12 cellular contexts compared by ENCODE assay signal in the genomic region with DNA sequence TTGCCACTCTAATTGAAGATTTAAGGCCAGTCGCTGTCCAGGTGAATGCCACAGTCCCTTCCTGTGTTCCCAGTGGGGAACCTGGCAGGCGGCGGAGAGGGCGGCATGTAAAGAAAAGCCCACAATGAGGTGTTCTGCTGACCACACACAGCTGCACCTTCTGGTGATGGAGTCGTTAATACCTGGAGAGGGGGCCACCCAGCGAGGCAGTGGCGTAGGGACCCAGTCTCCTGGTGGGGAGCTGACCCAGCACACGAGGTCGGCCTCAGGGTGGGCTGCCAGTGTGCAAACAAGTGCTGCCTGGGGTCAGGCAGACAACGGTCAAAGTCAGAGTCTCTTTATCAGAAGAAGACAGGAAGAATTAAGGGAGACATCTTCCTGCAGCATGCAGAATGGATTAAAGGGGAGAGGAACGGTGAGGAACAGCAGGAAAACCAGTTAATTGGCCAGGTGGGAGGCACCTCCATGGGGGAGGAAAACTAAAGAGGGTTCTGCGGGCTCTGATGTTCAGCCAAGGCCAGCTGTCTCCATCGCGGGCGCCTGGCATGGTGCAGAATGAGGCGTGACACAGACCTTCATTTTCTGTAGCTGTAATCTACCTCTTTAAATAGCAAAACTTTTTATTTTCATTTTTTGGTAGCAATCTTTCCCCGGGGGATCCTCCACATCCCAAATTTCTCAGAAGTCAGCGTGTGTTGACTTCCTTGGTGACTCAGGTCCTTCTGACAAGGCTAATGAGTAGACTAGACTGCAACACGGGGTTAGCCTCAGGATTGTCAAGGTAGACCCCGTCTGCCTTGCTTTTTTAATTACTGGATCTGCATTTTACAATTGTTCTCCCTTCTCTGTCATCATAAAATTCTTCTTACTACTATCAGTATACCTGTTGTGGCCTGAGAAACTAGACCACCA.
DNase-seq lines count a peak whose midpoint lies in the region; ATAC-seq, FAIRE-seq and TF ChIP-seq lines count a peak whose summit lies in the region.
"Had no signal": no experiment of that assay in that cellular context is flagged by ENCODE, and none has a peak within 500 bp of the region (broad histone marks: within the 10 kb centered on the region; RNA-seq: fewer than 3 reads in every experiment).

No MANE protein-coding gene starts in this region.

- CTCF ChIA-PET in K562 (lab: Yijun Ruan, JAX; ENCODE audit: low intra/inter-chr PET ratio) (no interaction called here), HepG2 (lab: Yijun Ruan, JAX; ENCODE audit: low intra/inter-chr PET ratio, low total read pairs) (no interaction called here)

- POLR2A ChIA-PET in K562 (lab: Yijun Ruan, JAX): interaction anchor here (0.6 kb wide), 1 partner anchor 225 kb away, joined by 3 read pairs; no protein-coding TSS in a partner anchor
- POLR2A ChIA-PET in HepG2 (lab: Yijun Ruan, JAX): no interaction called here

- TF ChIP-seq EP300 in K562 (IDR thresholded peaks at IDR 0.05; ENCODE audit: low read length): no peak
- TF ChIP-seq EP300 in HepG2 (IDR thresholded peaks at IDR 0.05; ENCODE audit: low read depth in 2 of 2, low read length in 2 of 2): no peak
- TF ChIP-seq EP300 in HepG2 (CRISPR knock-in tag; IDR thresholded peaks at IDR 0.05; ENCODE audit: borderline replicate concordance): no peak

- ATAC-seq in K562: no peak
- ATAC-seq in HepG2: no peak
- no peak for ATAC-seq in GM18519 (IDR thresholded peaks at IDR 0.05; ENCODE audit: low FRiP score, unreplicated experiment)

- TF ChIP-seq RAD21 in K562 (CRISPR knock-in tag; conservative IDR thresholded peaks at IDR 0.05 in 1 of 2, IDR thresholded peaks at IDR 0.05 in 1 of 2): no peak
- TF ChIP-seq RAD21 in HepG2 (CRISPR knock-in tag; IDR thresholded peaks at IDR 0.05): no peak

- no peak for TF ChIP-seq CTCF in K562 (IDR thresholded peaks at IDR 0.05 in 2 of 3, conservative IDR thresholded peaks at IDR 0.05 in 1 of 3; ENCODE audit: insufficient read depth in 2 of 3, low read depth in 1 of 3, low read length in 3 of 3)
- TF ChIP-seq CTCF in HepG2 (CRISPR knock-in tag; IDR thresholded peaks at IDR 0.05): no peak

- H3K4me3 ChIP-seq in BLaER1 treated with 17β-estradiol and CSF1 and Interleukin-3, amounts not matched to agents 10 nM and 100 nM: no peak overlapping the region
- H3K4me3 ChIP-seq in K562 (no peak overlapping the region), HepG2 (replicated peaks in 1 of 3; ENCODE audit: insufficient read depth in 1 of 3, low read depth in 2 of 3, low read length in 3 of 3) (no peak overlapping the region)
- H3K4me3 ChIP-seq: mucosa of descending colon, transverse colon had no signal

- peaks cover 0 to 5% (median 0%) of the 10 kb centered on the region in 11 experiments; a peak in 1 of 22 replicates for H4K20me1 ChIP-seq in BLaER1 treated with 17β-estradiol and CSF1 and Interleukin-3, amounts not matched to agents 10 nM and 100 nM
- H4K20me1 ChIP-seq in K562 (replicated peaks; ENCODE audit: control insufficient read depth, insufficient read depth, low read length): no peaks in the 10 kb centered on the region
- H4K20me1 ChIP-seq in HepG2 (ENCODE audit: insufficient read depth, low read length): no peaks in the 10 kb centered on the region

- H3K9ac ChIP-seq in BLaER1 treated with 17β-estradiol and CSF1 and Interleukin-3, amounts not matched to agents 10 nM and 100 nM: peak overlapping the region in 1 of 11 experiments; percentile 25; a peak in 2 of 22 replicates
- H3K9ac ChIP-seq in K562 (ENCODE audit: insufficient read depth in 1 of 2, low read depth in 2 of 2, low read length in 2 of 2): no peak overlapping the region
- no peak overlapping the region for H3K9ac ChIP-seq in HepG2 (ENCODE audit: insufficient read depth, low read depth, low read length)

- no peak for FAIRE-seq in K562 (lab: Jason Lieb, UNC)
- no peak for FAIRE-seq in HepG2 (lab: Jason Lieb, UNC)

- H3K79me2 ChIP-seq in K562 (ENCODE audit: control insufficient read depth, insufficient read depth, low read length): no peaks in the 10 kb centered on the region
- H3K79me2 ChIP-seq in HepG2 (ENCODE audit: insufficient read depth, low read length): no peaks in the 10 kb centered on the region

- H2AFZ ChIP-seq in K562 (ENCODE audit: low read depth, low read length) (peak overlapping the region; percentile 37; the same call in 1 of the 2 replicates), HepG2 (ENCODE audit: low read length) (no peak overlapping the region)

- in situ Hi-C loops in K562 (cut with MboI): no loop called here
- in situ Hi-C loops in HepG2 (cut with HindIII; ENCODE audit: extremely low pct_ligation_motif_present, low pct_unique_long_range_greater_than_20kb): no loop called here

- H3K27me3 ChIP-seq in BLaER1 treated with 17β-estradiol and CSF1 and Interleukin-3, amounts not matched to agents 10 nM and 100 nM: 0 out of 22 replicates have a peak, but pooled peaks cover 0 to 3% (median 0%) of the 10 kb centered on the region in 11 experiments
- no peaks in the 10 kb centered on the region for H3K27me3 ChIP-seq in K562 (ENCODE audit: control insufficient read depth in 2 of 2, insufficient read depth in 2 of 2, low read length in 2 of 2)
- H3K27me3 ChIP-seq in HepG2 (ENCODE audit: control insufficient read depth in 1 of 2, insufficient read depth in 2 of 2, low read length in 2 of 2): no peaks in the 10 kb centered on the region
- H3K27me3 ChIP-seq: transverse colon had no signal

- BruUV-seq in K562 (replicated peaks; lab: Mats Ljungman, UMichigan) (no TSS peak), HepG2 (replicated peaks; lab: Mats Ljungman, UMichigan) (no TSS peak)

- DNase-seq in LHCN-M2 (ENCODE audit: low read depth) (peak; percentile 42), K562 (ENCODE audit: extremely low read depth in 1 of 4, low spot score in 3 of 4) (peak in 1 of 4 experiments; percentile 29), myocyte (ENCODE audit: low read depth) (peak; percentile 40), NCI-H446 (lab: John Stamatoyannopoulos, UW) (no peak), substantia nigra (lab: John Stamatoyannopoulos, UW) (no peak), HepG2 (ENCODE audit: low spot score) (no peak)
- DNase-seq: activated naive CD4-positive, alpha-beta T cell; DND-41 had no signal

- no peaks in the 10 kb centered on the region for H3K9me3 ChIP-seq in BLaER1 treated with 17β-estradiol and CSF1 and Interleukin-3, amounts not matched to agents 10 nM and 100 nM (replicated peaks in 1 of 11)
- H3K9me3 ChIP-seq in K562 (replicated peaks; ENCODE audit: control insufficient read depth, insufficient read depth, low read depth, low read length): no peaks in the 10 kb centered on the region
- no peaks in the 10 kb centered on the region for H3K9me3 ChIP-seq in HepG2 (ENCODE audit: low read length)
- H3K9me3 ChIP-seq: mucosa of descending colon, transverse colon had no signal

- H3K9me1 ChIP-seq in K562 (ENCODE audit: control insufficient read depth, insufficient read depth, low read length): no peaks in the 10 kb centered on the region

- TF ChIP-seq POLR2A in K562 (conservative IDR thresholded peaks at IDR 0.05) (no peak), HepG2 (IDR thresholded peaks at IDR 0.05; ENCODE audit: insufficient read depth in 1 of 2, low read depth in 2 of 2, low read length in 2 of 2) (no peak)

- H3K4me1 ChIP-seq in BLaER1 treated with 17β-estradiol and CSF1 and Interleukin-3, amounts not matched to agents 10 nM and 100 nM: peaks cover 47 to 74% (median 67%) of the 10 kb centered on the region in 10 experiments
- H3K4me1 ChIP-seq in K562 (replicated peaks in 1 of 2; ENCODE audit: control insufficient read depth in 2 of 2, insufficient read depth in 2 of 2, low read length in 2 of 2) (peaks cover 19 to 28% of the 10 kb centered on the region in 2 experiments), HepG2 (ENCODE audit: insufficient read depth, low read length) (peaks cover 63% of the 10 kb centered on the region)

- 23% methylated on average over 16 of the region's 20 CpGs for WGBS in K562 (ENCODE audit: insufficient coverage, low coverage, missing lambda C conversion rate)
- WGBS in HepG2 (ENCODE audit: low lambda C conversion rate): 76% methylated on average over 20 of the region's 20 CpGs

- H3K36me3 ChIP-seq in BLaER1 treated with 17β-estradiol and CSF1 and Interleukin-3, amounts not matched to agents 10 nM and 100 nM: no peaks in the 10 kb centered on the region
- no peaks in the 10 kb centered on the region for H3K36me3 ChIP-seq in K562 (ENCODE audit: control insufficient read depth, insufficient read depth, low read length)
- H3K36me3 ChIP-seq in HepG2 (replicated peaks in 1 of 2; ENCODE audit: control insufficient read depth in 1 of 2, insufficient read depth in 2 of 2, low read length in 2 of 2): no peaks in the 10 kb centered on the region
- H3K36me3 ChIP-seq: transverse colon had no signal

- peak overlapping the region in 5 of 11 experiments; percentile 6 to 66 (median 25); a peak in 6 of 22 replicates for H3K27ac ChIP-seq in BLaER1 treated with 17β-estradiol and CSF1 and Interleukin-3, amounts not matched to agents 10 nM and 100 nM
- peak overlapping the region; percentile 25; the same call in 1 of the 3 replicates for H3K27ac ChIP-seq in K562 (ENCODE audit: extremely low read depth, low read depth, low read length)
- H3K27ac ChIP-seq in substantia nigra (ENCODE audit: low read depth, low read length, poor library complexity, severe bottlenecking): no peak overlapping the region
- no peak overlapping the region for H3K27ac ChIP-seq in HepG2 (ENCODE audit: extremely low read length, insufficient read depth, low read length)

- peak overlapping the region; percentile 49 to 85 (median 69) for H3K4me2 ChIP-seq in BLaER1 treated with 17β-estradiol and CSF1 and Interleukin-3, amounts not matched to agents 10 nM and 100 nM
- H3K4me2 ChIP-seq in K562 (ENCODE audit: insufficient read depth, low read length) (peak overlapping the region; percentile 14; the same call in 1 of the 2 replicates), HepG2 (ENCODE audit: low read depth, low read length) (no peak overlapping the region)

- intact Hi-C loops in K562 (cut with micrococcal nuclease): no loop called here
- intact Hi-C loops in HepG2 (cut with micrococcal nuclease; ENCODE audit: unreplicated experiment): no loop called here

TF ChIP-seq in K562, 482 proteins besides CTCF, POLR2A, EP300 and RAD21 (continues in another document):
- TF ChIP-seq SRF (CRISPR knock-in tag; IDR thresholded peaks at IDR 0.05): no peak
- TF ChIP-seq, protein P1, sequence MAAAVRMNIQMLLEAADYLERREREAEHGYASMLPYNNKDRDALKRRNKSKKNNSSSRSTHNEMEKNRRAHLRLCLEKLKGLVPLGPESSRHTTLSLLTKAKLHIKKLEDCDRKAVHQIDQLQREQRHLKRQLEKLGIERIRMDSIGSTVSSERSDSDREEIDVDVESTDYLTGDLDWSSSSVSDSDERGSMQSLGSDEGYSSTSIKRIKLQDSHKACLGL (CRISPR knock-in tag; IDR thresholded peaks at IDR 0.05; ENCODE audit: borderline replicate concordance, poor library complexity, severe bottlenecking): no peak

TF ChIP-seq in HepG2, 621 proteins besides CTCF, POLR2A, EP300 and RAD21 (continues in another document):
- TF ChIP-seq RARG (CRISPR knock-in tag; IDR thresholded peaks at IDR 0.05; ENCODE audit: low read depth) (no peak), ZNF598 (CRISPR knock-in tag; IDR thresholded peaks at IDR 0.05; ENCODE audit: borderline replicate concordance) (no peak), ZFP37 (CRISPR knock-in tag; IDR thresholded peaks at IDR 0.05; ENCODE audit: borderline replicate concordance) (no peak), ZNF333 (CRISPR knock-in tag; IDR thresholded peaks at IDR 0.05; ENCODE audit: borderline replicate concordance) (no peak), ZNF335 (CRISPR knock-in tag; IDR thresholded peaks at IDR 0.05) (no peak)

Comparison
In these comparisons a context has a peak if more than half of its experiments do, and no peak if none do; other contexts are left out.
1. DNase-seq: peak in LHCN-M2 (single experiment) and myocyte (single experiment); none in NCI-H446 (0 of 2), substantia nigra (0 of 49) and HepG2 (single experiment).